ENCODE assay signal across 9 cellular contexts in genomic region chr15:30859091-30859874, GRCh38. TPM values are rescaled to one million over a fixed set of nuclear protein-coding genes. Genes with fewer than 3 reads are reported as not detected.
DNase-seq lines count a peak whose midpoint lies in the region; ATAC-seq and TF ChIP-seq lines count a peak whose summit lies in the region.
"Had no signal": no experiment of that assay in that cellular context is flagged by ENCODE, and none has a peak within 500 bp of the region (broad histone marks: within the 10 kb centered on the region; RNA-seq: fewer than 3 reads in every experiment).

No MANE protein-coding gene starts in this region.

- H3K9ac ChIP-seq in PC-3 (ENCODE audit: low read length): no peak overlapping the region
- H3K9ac ChIP-seq: BLaER1 treated with 17β-estradiol and CSF1 and Interleukin-3, amounts not matched to agents 10 nM and 100 nM had no signal

- no peaks in the 10 kb centered on the region for H3K27me3 Mint-ChIP-seq in stimulated activated memory B cell treated with anti-CD40 and anti-IgM and Interleukin-4, amounts not matched to agents 10 μg/mL and 1 μg/mL and 100 μg/mL, for 72 hours

- CTCF ChIA-PET in PC-3 (lab: Charles Lee): interaction anchor here (0.6 to 1.0 kb wide), 2 partner anchors 25 to 270 kb away, joined by 3 to 4 read pairs; no protein-coding TSS in a partner anchor

- POLR2A ChIA-PET in PC-3 (lab: Charles Lee; ENCODE audit: unreplicated experiment): no interaction called here

- H3K4me3 ChIP-seq in PC-3 (ENCODE audit: low read length) (no peak overlapping the region), fibroblast of the aortic adventitia (ENCODE audit: low read depth, low read length) (no peak overlapping the region), gastrocnemius medialis (no peak overlapping the region)
- H3K4me3 ChIP-seq: BLaER1 treated with 17β-estradiol and CSF1 and Interleukin-3, amounts not matched to agents 10 nM and 100 nM had no signal

- TF ChIP-seq CTCF in PC-3 (conservative IDR thresholded peaks at IDR 0.05; ENCODE audit: low read depth, low read length) (peak; percentile 74), fibroblast of the aortic adventitia (IDR thresholded peaks at IDR 0.05; ENCODE audit: insufficient read depth, low read length) (peak; percentile 83), gastrocnemius medialis (IDR thresholded peaks at IDR 0.05 in 4 of 5, conservative IDR thresholded peaks at IDR 0.05 in 1 of 5) (peak in 3 of 5 experiments; percentile 22 to 60 (median 27))

- H3K36me3 ChIP-seq in PC-3 (ENCODE audit: low read depth, low read length) (no peaks in the 10 kb centered on the region), gastrocnemius medialis (no peaks in the 10 kb centered on the region)
- H3K36me3 ChIP-seq: BLaER1 treated with 17β-estradiol and CSF1 and Interleukin-3, amounts not matched to agents 10 nM and 100 nM had no signal

- no peak overlapping the region for H3K27ac ChIP-seq in PC-3 (ENCODE audit: low read length)
- H3K27ac ChIP-seq in gastrocnemius medialis: no peak overlapping the region
- H3K27ac ChIP-seq: BLaER1 treated with 17β-estradiol and CSF1 and Interleukin-3, amounts not matched to agents 10 nM and 100 nM had no signal

- peak; percentile 77 for ATAC-seq in PC-3
- no peak for ATAC-seq in gastrocnemius medialis
- ATAC-seq in GM21367 (IDR thresholded peaks at IDR 0.05; ENCODE audit: unreplicated experiment): no peak
- ATAC-seq in stimulated activated memory B cell treated with anti-CD40 and anti-IgM and Interleukin-4, amounts not matched to agents 10 μg/mL and 1 μg/mL and 100 μg/mL, for 72 hours: no peak

- DNase-seq in activated CD4-positive, alpha-beta T cell treated with anti-CD3 and anti-CD28 coated beads for 48 hours: peak; percentile 16
- no peak for DNase-seq in activated CD4-positive, alpha-beta T cell treated with anti-CD3 and anti-CD28 coated beads, Interleukin-2, amount 50 U/mL, for 48 hours
- DNase-seq in PC-3 (peak; percentile 20), fibroblast of the aortic adventitia (ENCODE audit: low read depth) (peak; percentile 46), gastrocnemius medialis (no peak), COLO668 (lab: John Stamatoyannopoulos, UW; ENCODE audit: unreplicated experiment) (no peak)

- H3K27me3 ChIP-seq in PC-3 (ENCODE audit: low read length) (no peaks in the 10 kb centered on the region), gastrocnemius medialis (no peaks in the 10 kb centered on the region)
- H3K27me3 ChIP-seq: BLaER1 treated with 17β-estradiol and CSF1 and Interleukin-3, amounts not matched to agents 10 nM and 100 nM had no signal

- H3K9me3 Mint-ChIP-seq in stimulated activated memory B cell treated with anti-CD40 and anti-IgM and Interleukin-4, amounts not matched to agents 10 μg/mL and 1 μg/mL and 100 μg/mL, for 72 hours: peaks cover 3% of the 10 kb centered on the region

- no peak for TF ChIP-seq POLR2A in gastrocnemius medialis (IDR thresholded peaks at IDR 0.05)

- no peaks in the 10 kb centered on the region for H3K4me1 Mint-ChIP-seq in stimulated activated memory B cell treated with anti-CD40 and anti-IgM and Interleukin-4, amounts not matched to agents 10 μg/mL and 1 μg/mL and 100 μg/mL, for 72 hours

- H3K9me2 ChIP-seq in PC-3 (replicated peaks; ENCODE audit: low read length): no peaks in the 10 kb centered on the region

- H3K4me1 ChIP-seq in PC-3 (ENCODE audit: insufficient read depth, low read length): no peaks in the 10 kb centered on the region
- no peaks in the 10 kb centered on the region for H3K4me1 ChIP-seq in gastrocnemius medialis
- H3K4me1 ChIP-seq: BLaER1 treated with 17β-estradiol and CSF1 and Interleukin-3, amounts not matched to agents 10 nM and 100 nM had no signal

- H3F3A ChIP-seq in PC-3 (ENCODE audit: low read length, unreplicated experiment): no peaks in the 10 kb centered on the region

- H3K27ac Mint-ChIP-seq in stimulated activated memory B cell treated with anti-CD40 and anti-IgM and Interleukin-4, amounts not matched to agents 10 μg/mL and 1 μg/mL and 100 μg/mL, for 72 hours: no peak overlapping the region

- in situ Hi-C loops in gastrocnemius medialis (cut with MboI; ENCODE audit: low sequenced_read_pairs in 4 of 4): no loop called here

- H3K9me3 ChIP-seq in PC-3 (ENCODE audit: low read length) (no peaks in the 10 kb centered on the region), gastrocnemius medialis (no peaks in the 10 kb centered on the region)

- no peaks in the 10 kb centered on the region for H4K20me1 ChIP-seq in PC-3 (ENCODE audit: low read length)
- H4K20me1 ChIP-seq: BLaER1 treated with 17β-estradiol and CSF1 and Interleukin-3, amounts not matched to agents 10 nM and 100 nM had no signal

- intact Hi-C loops in PC-3 (cut with micrococcal nuclease): no loop called here
- intact Hi-C loops in gastrocnemius medialis (cut with DNase I; ENCODE audit: low total_unique reads): no loop called here

- H2AFZ ChIP-seq in PC-3 (ENCODE audit: low read length): no peak overlapping the region

- peaks cover 5% of the 10 kb centered on the region for H3K36me3 Mint-ChIP-seq in stimulated activated memory B cell treated with anti-CD40 and anti-IgM and Interleukin-4, amounts not matched to agents 10 μg/mL and 1 μg/mL and 100 μg/mL, for 72 hours

- H3K4me2 ChIP-seq in PC-3 (ENCODE audit: low read length): no peak overlapping the region
- H3K4me2 ChIP-seq: BLaER1 treated with 17β-estradiol and CSF1 and Interleukin-3, amounts not matched to agents 10 nM and 100 nM had no signal

- H3K4me3 Mint-ChIP-seq in stimulated activated memory B cell treated with anti-CD40 and anti-IgM and Interleukin-4, amounts not matched to agents 10 μg/mL and 1 μg/mL and 100 μg/mL, for 72 hours: no peak overlapping the region

- no TSS peak for BruUV-seq in PC-3 (replicated peaks; lab: Mats Ljungman, UMichigan)

- no peaks in the 10 kb centered on the region for H3K79me2 ChIP-seq in PC-3 (ENCODE audit: low read length)

RNA-seq across cellular contexts. Expression of gene FAN1, which starts 44.4 kb away (rescaled TPM):
- 16.2 and 16.4 TPM in 2 replicates for total RNA-seq in PC-3 (2014; rRNA removed)
- 12.3 and 17.8 TPM in 2 replicates for total RNA-seq in fibroblast of the aortic adventitia (ENCODE audit: low replicate concordance)
- 10 to 100 TPM; 20.0 to 27.5 (median 25.3) TPM for total RNA-seq in gastrocnemius medialis

Comparison
In these comparisons a context has a peak if more than half of its experiments do, and no peak if none do; other contexts are left out.
1. DNase-seq: peak in activated CD4-positive, alpha-beta T cell treated with anti-CD3 and anti-CD28 coated beads for 48 hours (single experiment), PC-3 (single experiment) and fibroblast of the aortic adventitia (single experiment); none in activated CD4-positive, alpha-beta T cell treated with anti-CD3 and anti-CD28 coated beads, Interleukin-2, amount 50 U/mL, for 48 hours (0 of 2), gastrocnemius medialis (0 of 2) and COLO668 (single experiment).
2. CTCF ChIP-seq: peak in every context shown above with its lines; median percentile 83 in fibroblast of the aortic adventitia; 74 in PC-3; 27 in gastrocnemius medialis.